Comparison of ENCODE assay signal across 19 cellular contexts in the genomic region with DNA sequence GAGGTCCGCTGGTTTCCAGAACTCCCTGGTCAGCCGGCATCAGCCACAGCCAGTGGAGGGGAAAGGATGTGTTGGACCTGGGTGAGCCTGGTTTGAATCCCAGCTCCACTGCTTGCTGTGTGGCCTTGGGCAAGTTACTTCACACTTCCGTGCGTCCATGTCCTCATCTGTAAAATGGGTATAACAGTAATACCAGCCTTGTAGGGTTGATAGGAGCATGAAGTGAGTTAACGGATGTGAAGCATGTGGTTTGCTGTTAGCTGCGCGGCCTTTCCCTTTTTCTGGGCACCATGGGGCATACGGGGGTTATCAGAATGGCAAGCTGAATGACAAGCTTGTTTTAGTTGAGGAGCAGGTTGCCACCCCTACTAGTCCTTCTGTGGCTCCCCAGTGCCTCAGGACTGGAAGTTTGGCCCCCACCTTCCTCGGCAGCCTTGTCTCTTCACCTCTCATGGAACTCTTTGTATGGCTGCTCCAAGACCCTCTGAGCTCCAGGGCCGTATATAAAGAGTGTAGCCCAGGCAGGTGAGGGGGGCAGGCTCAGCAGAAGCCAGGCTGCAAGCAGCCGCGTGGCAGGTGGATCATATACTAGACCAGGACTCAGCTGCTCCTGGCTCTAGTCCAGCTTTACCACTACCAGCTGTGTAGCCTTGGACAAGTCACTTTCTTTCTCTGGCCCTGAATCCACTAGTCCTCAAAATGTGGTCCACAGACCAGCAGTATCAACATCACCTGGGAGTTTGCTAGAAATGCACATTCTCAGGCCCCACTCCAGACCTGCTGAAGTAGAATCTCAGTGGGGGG.
"Had no signal": no experiment of that assay in that cellular context is flagged by ENCODE, and none has a peak within 500 bp of the region (broad histone marks: within the 10 kb centered on the region; RNA-seq: fewer than 3 reads in every experiment).

No MANE protein-coding gene starts in this region.

- H3K27ac Mint-ChIP-seq: activated CD4-positive, alpha-beta T cell treated with anti-CD3 and anti-CD28 coated beads, Interleukin-2, amount 10 ng/mL, durations not matched to agents 7 days and 5 days; activated naive CD4-positive, alpha-beta T cell treated with anti-CD3 and anti-CD28 coated beads, Interleukin-2, amount 10 ng/mL, durations not matched to agents 7 days and 5 days; natural killer cell had no signal

- H2AFZ ChIP-seq: parathyroid adenoma had no signal

- H3K4me1 ChIP-seq: ascending aorta, breast epithelium, parathyroid adenoma, sigmoid colon, upper lobe of right lung had no signal

- H3K36me3 ChIP-seq: ascending aorta, breast epithelium, esophagus squamous epithelium, sigmoid colon, upper lobe of right lung had no signal

- H3K9me3 Mint-ChIP-seq: activated CD4-positive, alpha-beta T cell treated with anti-CD3 and anti-CD28 coated beads, Interleukin-2, amount 10 ng/mL, durations not matched to agents 7 days and 5 days; activated naive CD4-positive, alpha-beta T cell treated with anti-CD3 and anti-CD28 coated beads, Interleukin-2, amount 10 ng/mL, durations not matched to agents 7 days and 5 days; natural killer cell had no signal

- H3K27me3 ChIP-seq: ascending aorta, breast epithelium, sigmoid colon, upper lobe of right lung had no signal

- H3K4me3 ChIP-seq: ascending aorta, breast epithelium, esophagus squamous epithelium, sigmoid colon, upper lobe of right lung had no signal

- H3K27me3 Mint-ChIP-seq: activated CD4-positive, alpha-beta T cell treated with anti-CD3 and anti-CD28 coated beads, Interleukin-2, amount 10 ng/mL, durations not matched to agents 7 days and 5 days had no signal

- ATAC-seq: natural killer cell, upper lobe of right lung had no signal

- H3K4me3 Mint-ChIP-seq: activated CD4-positive, alpha-beta T cell treated with anti-CD3 and anti-CD28 coated beads, Interleukin-2, amount 10 ng/mL, durations not matched to agents 7 days and 5 days; activated naive CD4-positive, alpha-beta T cell treated with anti-CD3 and anti-CD28 coated beads, Interleukin-2, amount 10 ng/mL, durations not matched to agents 7 days and 5 days; natural killer cell had no signal

- H3K9ac ChIP-seq: parathyroid adenoma had no signal

- H3K36me3 Mint-ChIP-seq: activated naive CD4-positive, alpha-beta T cell treated with anti-CD3 and anti-CD28 coated beads, Interleukin-2, amount 10 ng/mL, durations not matched to agents 7 days and 5 days; natural killer cell had no signal

- H3K9me3 ChIP-seq: ascending aorta, breast epithelium, esophagus squamous epithelium, sigmoid colon, upper lobe of right lung had no signal

- DNase-seq: activated CD4-positive, alpha-beta T cell treated with anti-CD3 and anti-CD28 coated beads, Interleukin-2, amount 10 ng/mL, durations not matched to agents 7 days and 5 days; activated CD8-positive, alpha-beta memory T cell treated with anti-CD3 and anti-CD28 coated beads for 24 hours; activated CD8-positive, alpha-beta memory T cell treated with anti-CD3 and anti-CD28 coated beads, Interleukin-2, amount 50 U/mL, for 48 hours; activated effector memory CD4-positive, alpha-beta T cell treated with Interleukin-2 at 50 U/mL for 16 hours; activated naive CD4-positive, alpha-beta T cell treated with anti-CD3 and anti-CD28 coated beads, Interleukin-2, amount 10 ng/mL, durations not matched to agents 7 days and 5 days; activated T-cell treated with anti-CD3 and anti-CD28 coated beads, Interleukin-2, amount 50 U/mL, for 48 hours; cerebellar nuclear complex; cortex of kidney; effector CD8-positive, alpha-beta T cell; esophagus squamous epithelium; natural killer cell; sigmoid colon; stimulated activated CD4-positive, alpha-beta T cell treated with anti-CD3 and anti-CD28 coated beads, Interleukin-1b, Interleukin-23, amount 100 ng/mL, for 48 hours; stimulated activated CD8-positive, alpha-beta memory T cell treated with anti-CD3 and anti-CD28 coated beads, Interleukin-4, amount 100 ng/mL, for 48 hours; stimulated activated naive CD4-positive, alpha-beta T cell; upper lobe of right lung had no signal

- H3K27ac ChIP-seq: ascending aorta, breast epithelium, esophagus squamous epithelium, parathyroid adenoma, sigmoid colon, upper lobe of right lung had no signal

- H3K4me1 Mint-ChIP-seq: activated CD4-positive, alpha-beta T cell treated with anti-CD3 and anti-CD28 coated beads, Interleukin-2, amount 10 ng/mL, durations not matched to agents 7 days and 5 days; activated naive CD4-positive, alpha-beta T cell treated with anti-CD3 and anti-CD28 coated beads, Interleukin-2, amount 10 ng/mL, durations not matched to agents 7 days and 5 days had no signal

- H3K79me2 ChIP-seq: parathyroid adenoma had no signal
